ENCODE assay signal across 1 cellular context in the genomic region with DNA sequence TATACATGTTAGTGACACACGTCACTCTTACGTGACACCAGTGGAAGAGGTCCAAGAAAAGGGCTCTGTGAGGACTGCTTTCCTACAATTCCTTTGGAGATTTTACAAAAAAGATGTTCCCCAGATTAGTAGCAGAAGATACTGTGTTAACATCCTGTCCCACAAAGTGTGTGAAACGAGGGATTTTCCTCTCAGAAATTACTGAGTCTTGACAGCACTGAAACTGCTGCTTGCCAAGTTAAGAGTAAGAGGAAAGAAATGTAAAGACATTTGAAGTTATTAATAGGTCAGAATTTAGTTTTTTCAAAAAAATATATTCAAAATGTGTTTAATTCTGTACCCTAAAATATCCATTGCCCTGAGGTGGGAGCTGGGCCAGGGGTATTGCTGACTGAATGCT.
TF ChIP-seq lines count a peak whose summit lies in the region.

No MANE protein-coding gene starts in this region.

TF ChIP-seq in GM23338, 12 proteins besides CTCF, POLR2A, EP300 and RAD21 (continued from another document):
- no peak for TF ChIP-seq POLR2AphosphoS5 (IDR thresholded peaks at IDR 0.05; ENCODE audit: low read depth)
- no peak for TF ChIP-seq ZNF462 (CRISPR knock-in tag; IDR thresholded peaks at IDR 0.05)
- no peak for TF ChIP-seq CREB1 (CRISPR knock-in tag; IDR thresholded peaks at IDR 0.05; ENCODE audit: low read depth)
- TF ChIP-seq EZH2 (IDR thresholded peaks at IDR 0.05; ENCODE audit: low read depth, unreplicated experiment): no peak
- TF ChIP-seq, protein P1, sequence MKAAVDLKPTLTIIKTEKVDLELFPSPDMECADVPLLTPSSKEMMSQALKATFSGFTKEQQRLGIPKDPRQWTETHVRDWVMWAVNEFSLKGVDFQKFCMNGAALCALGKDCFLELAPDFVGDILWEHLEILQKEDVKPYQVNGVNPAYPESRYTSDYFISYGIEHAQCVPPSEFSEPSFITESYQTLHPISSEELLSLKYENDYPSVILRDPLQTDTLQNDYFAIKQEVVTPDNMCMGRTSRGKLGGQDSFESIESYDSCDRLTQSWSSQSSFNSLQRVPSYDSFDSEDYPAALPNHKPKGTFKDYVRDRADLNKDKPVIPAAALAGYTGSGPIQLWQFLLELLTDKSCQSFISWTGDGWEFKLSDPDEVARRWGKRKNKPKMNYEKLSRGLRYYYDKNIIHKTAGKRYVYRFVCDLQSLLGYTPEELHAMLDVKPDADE (IDR thresholded peaks at IDR 0.05): no peak
- no peak for TF ChIP-seq STAT1 (IDR thresholded peaks at IDR 0.05; ENCODE audit: unreplicated experiment)
- TF ChIP-seq JUNB (IDR thresholded peaks at IDR 0.05; ENCODE audit: unreplicated experiment): no peak
- TF ChIP-seq EZH2phosphoT487 (IDR thresholded peaks at IDR 0.05; ENCODE audit: unreplicated experiment): no peak
- TF ChIP-seq ZNF114 (CRISPR knock-in tag; IDR thresholded peaks at IDR 0.05): no peak
